ENCODE assay signal across 8 cellular contexts in the genomic region with DNA sequence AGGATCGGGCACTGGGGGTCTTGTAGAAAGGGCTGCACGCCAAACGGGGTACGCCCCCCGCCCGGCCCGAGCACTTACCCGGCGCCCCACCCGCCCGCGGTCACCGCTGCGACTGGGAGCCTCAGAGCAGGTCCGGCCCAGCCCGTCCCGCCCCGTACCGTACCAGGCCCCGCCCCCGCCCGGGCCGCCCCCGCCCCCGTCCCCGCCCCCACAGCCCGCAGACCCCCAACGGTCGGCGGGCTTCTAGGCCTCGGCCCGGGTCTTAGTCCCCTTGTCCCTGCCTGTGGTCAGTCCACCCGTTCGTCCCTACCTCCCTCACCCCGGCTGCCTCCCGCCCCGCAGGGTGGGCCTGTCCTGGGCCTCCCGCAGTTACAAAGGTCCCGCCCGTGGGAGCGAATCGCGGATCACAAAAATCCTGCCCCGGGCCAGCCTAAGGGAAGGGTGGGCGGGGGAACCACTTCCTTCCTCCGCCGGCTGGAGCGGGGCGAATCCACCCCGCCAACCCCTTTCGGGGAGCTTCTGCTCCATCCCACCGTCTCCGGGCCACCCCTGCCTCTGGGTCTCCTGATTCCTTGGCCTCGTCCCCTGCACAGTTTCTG. TPM values are rescaled to one million over a fixed set of nuclear protein-coding genes. Genes with fewer than 3 reads are reported as not detected.
DNase-seq lines count a peak whose midpoint lies in the region; ATAC-seq and TF ChIP-seq lines count a peak whose summit lies in the region.

A gene with protein sequence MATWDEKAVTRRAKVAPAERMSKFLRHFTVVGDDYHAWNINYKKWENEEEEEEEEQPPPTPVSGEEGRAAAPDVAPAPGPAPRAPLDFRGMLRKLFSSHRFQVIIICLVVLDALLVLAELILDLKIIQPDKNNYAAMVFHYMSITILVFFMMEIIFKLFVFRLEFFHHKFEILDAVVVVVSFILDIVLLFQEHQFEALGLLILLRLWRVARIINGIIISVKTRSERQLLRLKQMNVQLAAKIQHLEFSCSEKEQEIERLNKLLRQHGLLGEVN (minus strand): TSS at position 114 of the 599 bp plus-strand sequence. CDS start 5,870 bp downstream, outside the sequence.

- H3K27ac Mint-ChIP-seq in activated CD4-positive, alpha-beta T cell treated with anti-CD3 and anti-CD28 coated beads for 36 hours: peak within 1 kb of the TSS; percentile 89

- TF ChIP-seq CTCF in fibroblast of villous mesenchyme (IDR thresholded peaks at IDR 0.05; ENCODE audit: insufficient read depth, low read depth, low read length): no peak

- H3K27ac ChIP-seq in KOPT-K1 (ENCODE audit: low read depth, low read length, poor library complexity, severe bottlenecking): peak within 1 kb of the TSS; percentile 96

- peak within 1 kb of the TSS; percentile 77 for H3K4me3 Mint-ChIP-seq in activated CD4-positive, alpha-beta T cell treated with anti-CD3 and anti-CD28 coated beads for 36 hours
- peak within 1 kb of the TSS; percentile 89 for H3K4me3 Mint-ChIP-seq in activated T-cell treated with anti-CD3 and anti-CD28 coated beads, Interleukin-2, amount 50 U/mL, for 4 hours

- H3K27me3 Mint-ChIP-seq in activated CD4-positive, alpha-beta T cell treated with anti-CD3 and anti-CD28 coated beads for 36 hours: no peaks in the 10 kb centered on the region
- H3K27me3 Mint-ChIP-seq in activated T-cell treated with anti-CD3 and anti-CD28 coated beads, Interleukin-2, amount 50 U/mL, for 4 hours (ENCODE audit: low read depth): no peaks in the 10 kb centered on the region

- H3K36me3 Mint-ChIP-seq in activated CD4-positive, alpha-beta T cell treated with anti-CD3 and anti-CD28 coated beads for 36 hours (ENCODE audit: low read depth): peaks cover 6% of the 10 kb centered on the region
- H3K36me3 Mint-ChIP-seq in activated T-cell treated with anti-CD3 and anti-CD28 coated beads, Interleukin-2, amount 50 U/mL, for 4 hours (ENCODE audit: insufficient read depth): peaks cover 2% of the 10 kb centered on the region

- intact Hi-C loops in activated CD4-positive, alpha-beta T cell treated with anti-CD3 and anti-CD28 coated beads for 36 hours (cut with DNase I, micrococcal nuclease): loop anchor here in 1 of 2 experiments (1.0 to 2.0 kb wide), 2 partner anchors 54 to 187 kb away; a partner anchor contains a TSS

- DNase-seq in activated CD4-positive, alpha-beta T cell treated with anti-CD3 and anti-CD28 coated beads for 36 hours: peak; percentile 61
- DNase-seq in activated CD4-positive, alpha-beta T cell treated with anti-CD3 and anti-CD28 coated beads for 1 hour: no peak
- peak; percentile 11 for DNase-seq in activated T-cell treated with anti-CD3 and anti-CD28 coated beads, Interleukin-2, amount 50 U/mL, for 4 hours
- DNase-seq in fibroblast of villous mesenchyme (ENCODE audit: low read depth) (peak; percentile 25), ureter (ENCODE audit: low spot score) (peak; percentile 58), SHP77 (lab: John Stamatoyannopoulos, UW) (no peak)

- H2AFZ ChIP-seq in neuron (ENCODE audit: low read depth, low read length): no peak within 1 kb of the TSS

- H3K36me3 ChIP-seq in KOPT-K1 (ENCODE audit: insufficient read depth, low read length) (no peaks in the 10 kb centered on the region), neuron (ENCODE audit: insufficient read depth, low read length) (no peaks in the 10 kb centered on the region)

- POLR2A ChIA-PET in activated CD4-positive, alpha-beta T cell treated with anti-CD3 and anti-CD28 coated beads for 36 hours (lab: Charles Lee): interaction anchor here (1.0 kb wide), 1 partner anchor 27 kb away, joined by 3 read pairs; no protein-coding TSS in a partner anchor

- peak; percentile 48 for ATAC-seq in activated CD4-positive, alpha-beta T cell treated with anti-CD3 and anti-CD28 coated beads for 36 hours
- ATAC-seq in activated T-cell treated with anti-CD3 and anti-CD28 coated beads, Interleukin-2, amount 50 U/mL, for 4 hours: peak; percentile 72

- H3K4me1 Mint-ChIP-seq in activated CD4-positive, alpha-beta T cell treated with anti-CD3 and anti-CD28 coated beads for 36 hours: peaks cover 30% of the 10 kb centered on the region
- peaks cover 33% of the 10 kb centered on the region for H3K4me1 Mint-ChIP-seq in activated T-cell treated with anti-CD3 and anti-CD28 coated beads, Interleukin-2, amount 50 U/mL, for 4 hours (ENCODE audit: low read depth)

- no peaks in the 10 kb centered on the region for H3K4me1 ChIP-seq in neuron (ENCODE audit: insufficient read depth, low read length)

- CTCF ChIA-PET in activated CD4-positive, alpha-beta T cell treated with anti-CD3 and anti-CD28 coated beads for 36 hours (lab: Charles Lee): interaction anchor here (1.2 to 1.3 kb wide), 3 partner anchors 9 to 76 kb away, joined by 3 read pairs; a partner anchor contains a TSS

- peak within 1 kb of the TSS; percentile 64 for H3K4me3 ChIP-seq in fibroblast of villous mesenchyme (ENCODE audit: low read depth, low read length)
- H3K4me3 ChIP-seq in neuron (ENCODE audit: low read length): peak within 1 kb of the TSS; percentile 9

- no peaks in the 10 kb centered on the region for H3K9me3 ChIP-seq in KOPT-K1 (ENCODE audit: insufficient read depth, low read length, poor library complexity, severe bottlenecking)
- H3K9me3 ChIP-seq in neuron (ENCODE audit: low read length): peaks cover 6% of the 10 kb centered on the region

- H3K27me3 ChIP-seq in neuron (ENCODE audit: insufficient read depth, low read length): peaks cover 43% of the 10 kb centered on the region

- H3K9me3 Mint-ChIP-seq in activated CD4-positive, alpha-beta T cell treated with anti-CD3 and anti-CD28 coated beads for 36 hours (ENCODE audit: low read depth): no peaks in the 10 kb centered on the region
- H3K9me3 Mint-ChIP-seq in activated T-cell treated with anti-CD3 and anti-CD28 coated beads, Interleukin-2, amount 50 U/mL, for 4 hours: no peaks in the 10 kb centered on the region

RNA-seq across cellular contexts. Expression of the gene that starts here (rescaled TPM):
- total RNA-seq in activated CD4-positive, alpha-beta T cell treated with anti-CD3 and anti-CD28 coated beads for 36 hours: 1 to 10 TPM; 4.4 to 4.7 TPM
- 1 to 10 TPM; 6.1 to 8.1 (median 7.2) TPM for total RNA-seq in activated T-cell treated with anti-CD3 and anti-CD28 coated beads, Interleukin-2, amount 50 U/mL, for 4 hours
- total RNA-seq in fibroblast of villous mesenchyme: 5.6 and 5.8 TPM in 2 replicates
- 4.2 TPM for total RNA-seq in ureter

Comparison
In these comparisons a context has a peak if more than half of its experiments do, and no peak if none do; other contexts are left out.
1. DNase-seq: peak in activated CD4-positive, alpha-beta T cell treated with anti-CD3 and anti-CD28 coated beads for 36 hours (single experiment), activated T-cell treated with anti-CD3 and anti-CD28 coated beads, Interleukin-2, amount 50 U/mL, for 4 hours (single experiment), fibroblast of villous mesenchyme (single experiment) and ureter (single experiment); none in activated CD4-positive, alpha-beta T cell treated with anti-CD3 and anti-CD28 coated beads for 1 hour (single experiment) and SHP77 (0 of 2).